In the genomic region with DNA sequence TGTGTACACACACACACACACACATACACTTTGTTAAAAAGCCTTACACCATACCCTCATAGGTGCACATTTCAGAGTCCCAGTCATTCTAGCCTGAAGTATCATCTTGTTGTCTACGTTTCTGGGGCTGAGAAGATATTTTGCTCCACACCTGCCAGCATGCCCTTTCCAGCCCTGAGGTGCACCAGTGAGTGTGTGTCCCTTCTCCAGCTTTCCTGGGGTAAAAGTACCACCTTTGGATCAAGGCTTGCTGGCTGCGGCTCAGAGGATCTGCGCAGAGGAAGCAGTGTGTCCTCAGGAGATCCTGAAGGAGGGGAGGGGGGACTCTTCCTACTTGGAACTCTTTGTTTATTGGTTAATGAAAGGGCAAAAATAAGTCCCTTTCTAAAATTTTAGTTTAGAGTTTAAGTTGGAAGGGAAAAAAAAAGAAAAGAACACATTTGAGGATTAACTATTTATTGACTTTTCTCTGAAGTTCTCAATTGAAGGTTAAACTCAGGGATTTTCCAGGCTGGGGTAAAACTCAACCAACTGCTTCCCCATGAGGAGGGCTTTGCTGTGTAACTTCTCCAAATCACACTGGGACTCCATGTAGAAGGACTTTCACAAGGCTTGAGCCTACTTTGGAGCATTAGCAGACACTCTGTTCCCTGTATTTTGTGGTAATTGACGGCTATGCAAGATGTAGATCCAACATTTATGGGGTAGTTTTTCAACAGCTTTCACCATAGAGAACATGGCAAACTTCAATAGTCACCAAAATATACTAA, we compare ENCODE assay signal across 8 cellular contexts.
A peak's percentile ranks its signal among the peaks of the same experiment; 100 is the strongest.
DNase-seq lines count a peak whose midpoint lies in the region; ATAC-seq and TF ChIP-seq lines count a peak whose summit lies in the region.

No MANE protein-coding gene starts in this region.

- H3K4me3 Mint-ChIP-seq in natural killer cell treated with Interleukin-12 subunit alpha and Interleukin-12 subunit beta and Interleukin-15 and Interleukin-18, amount 100 ng/mL, for 72 hours, result peak overlapping the region; percentile 87

- no peak for TF ChIP-seq CTCF in BJ (IDR thresholded peaks at IDR 0.05; ENCODE audit: insufficient read depth, low read depth, low read length)
- TF ChIP-seq CTCF in coronary artery (IDR thresholded peaks at IDR 0.05), result no peak

- peak overlapping the region; percentile 95 to 96 for H3K27ac Mint-ChIP-seq in natural killer cell treated with Interleukin-12 subunit alpha and Interleukin-12 subunit beta and Interleukin-15 and Interleukin-18, amount 100 ng/mL, for 72 hours

- no peaks in the 10 kb centered on the region for H3K9me3 Mint-ChIP-seq in natural killer cell treated with Interleukin-12 subunit alpha and Interleukin-12 subunit beta and Interleukin-15 and Interleukin-18, amount 100 ng/mL, for 72 hours

- H3K36me3 Mint-ChIP-seq in natural killer cell treated with Interleukin-12 subunit alpha and Interleukin-12 subunit beta and Interleukin-15 and Interleukin-18, amount 100 ng/mL, for 72 hours, result peaks cover 41% of the 10 kb centered on the region

- H3K4me3 ChIP-seq in BJ (ENCODE audit: low read depth, low read length), result peak overlapping the region; percentile 60
- peak overlapping the region; percentile 68 for H3K4me3 ChIP-seq in coronary artery

- CTCF ChIA-PET in BJ (lab: Yijun Ruan, JAX), result interaction anchor here (0.9 to 3.1 kb wide), 7 partner anchors 9 to 112 kb away, joined by 3 to 16 read pairs (median 8); no protein-coding TSS in a partner anchor

- H3K27me3 Mint-ChIP-seq in natural killer cell treated with Interleukin-12 subunit alpha and Interleukin-12 subunit beta and Interleukin-15 and Interleukin-18, amount 100 ng/mL, for 72 hours, result no peaks in the 10 kb centered on the region

- POLR2A ChIA-PET in BJ (lab: Charles Lee), result interaction anchor here (0.6 kb wide), 1 partner anchor 9 kb away, joined by 4 read pairs; no protein-coding TSS in a partner anchor

- peaks cover 47 to 54% of the 10 kb centered on the region in 2 donors for H3K4me1 Mint-ChIP-seq in natural killer cell treated with Interleukin-12 subunit alpha and Interleukin-12 subunit beta and Interleukin-15 and Interleukin-18, amount 100 ng/mL, for 72 hours (ENCODE audit: low read depth in 2 of 2)

- in situ Hi-C loops in KBM-7 (cut with MboI; ENCODE audit: low pct_unique_long_range_greater_than_20kb, low sequenced_read_pairs), result no loop called here

- H3K36me3 ChIP-seq in BJ (ENCODE audit: control insufficient read depth, insufficient read depth, low read length), result peaks cover 1% of the 10 kb centered on the region; the same call in 1 of the 2 replicates

- H3K27me3 ChIP-seq in BJ (ENCODE audit: control insufficient read depth, insufficient read depth, low read length), result no peaks in the 10 kb centered on the region

- no peak for ATAC-seq in natural killer cell treated with Interleukin-12 subunit alpha and Interleukin-12 subunit beta and Interleukin-15 and Interleukin-18, amount 100 ng/mL, for 72 hours
- ATAC-seq in GM21737 (IDR thresholded peaks at IDR 0.05; ENCODE audit: unreplicated experiment) (no peak), HG03025 (IDR thresholded peaks at IDR 0.05; ENCODE audit: low FRiP score, unreplicated experiment) (no peak)

- DNase-seq in BJ (ENCODE audit: low read depth) (no peak), KBM-7 (peak; percentile 49), coronary artery (ENCODE audit: low spot score) (no peak), cortex of kidney (lab: John Stamatoyannopoulos, UW) (no peak), AG20443 (ENCODE audit: low spot score) (no peak)
- DNase-seq in natural killer cell treated with Interleukin-12 subunit alpha and Interleukin-12 subunit beta and Interleukin-15 and Interleukin-18, amount 100 ng/mL, for 72 hours (ENCODE audit: low spot score), result no peak

- H3K27ac ChIP-seq in coronary artery, result peak overlapping the region; percentile 77 to 85
